Comparison of ENCODE assay signal across 23 cellular contexts in the genomic region with DNA sequence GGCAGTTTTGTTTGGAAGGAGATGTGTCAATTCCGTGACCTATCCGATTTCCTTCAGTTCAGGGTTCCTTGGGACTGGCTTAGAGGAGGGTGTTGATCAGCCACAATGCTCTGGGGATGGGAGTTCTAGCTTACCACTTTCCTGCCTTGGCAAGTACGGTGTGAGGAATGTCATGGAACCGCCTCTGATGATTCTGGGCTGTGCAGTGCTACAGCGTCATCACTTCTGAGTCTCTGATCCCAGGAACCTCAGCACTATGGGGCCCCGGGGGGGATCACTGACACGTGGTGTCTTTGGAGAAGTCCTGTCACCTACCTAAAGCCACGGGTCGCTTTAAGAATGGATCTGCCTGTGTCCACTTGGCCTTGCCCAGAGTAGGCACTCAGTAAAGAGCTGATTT.
DNase-seq lines count a peak whose midpoint lies in the region; ATAC-seq and TF ChIP-seq lines count a peak whose summit lies in the region.
"Had no signal": no experiment of that assay in that cellular context is flagged by ENCODE, and none has a peak within 500 bp of the region (broad histone marks: within the 10 kb centered on the region; RNA-seq: fewer than 3 reads in every experiment).

No MANE protein-coding gene starts in this region.

- TF ChIP-seq EP300 in neural cell (conservative IDR thresholded peaks at IDR 0.05; ENCODE audit: poor library complexity, severe bottlenecking): no peak

- no peak for ATAC-seq in heart right ventricle
- ATAC-seq: A549, GM12878 had no signal

- DNase-seq in cardiac muscle cell (ENCODE audit: low read depth in 1 of 2, low spot score in 1 of 2) (no peak), heart right ventricle (no peak), posterior vena cava (ENCODE audit: low spot score) (peak; percentile 64), osteoblast (ENCODE audit: insufficient read length, low spot score, missing footprints) (no peak), brain microvascular endothelial cell (no peak), C1 segment of cervical spinal cord (lab: John Stamatoyannopoulos, UW) (no peak)
- DNase-seq: AML-193; CD4-positive, alpha-beta memory T cell; CD4-positive, CD25-positive, alpha-beta regulatory T cell; CD8-positive, alpha-beta memory T cell; COR-L47; DMS 273 treated with DMSO at 0.1 percent for 48 hours; DMS153; DMS53; DMS79; DND-41; EL; GDM1 had no signal

- H3K27me3 ChIP-seq in cardiac muscle cell (no peaks in the 10 kb centered on the region), heart right ventricle (no peaks in the 10 kb centered on the region), neural cell (ENCODE audit: insufficient read depth, low read depth, low read length) (no peaks in the 10 kb centered on the region), osteoblast (ENCODE audit: insufficient read depth, low read length) (no peaks in the 10 kb centered on the region), brain microvascular endothelial cell (replicated peaks) (no peaks in the 10 kb centered on the region)
- H3K27me3 ChIP-seq: BLaER1 treated with 17β-estradiol and CSF1 and Interleukin-3, amounts not matched to agents 10 nM and 100 nM had no signal

- H3K27ac ChIP-seq in cardiac muscle cell: peak overlapping the region; percentile 1
- no peak overlapping the region for H3K27ac ChIP-seq in heart right ventricle
- peak overlapping the region; percentile 20 for H3K27ac ChIP-seq in neural cell (ENCODE audit: low read length)
- no peak overlapping the region for H3K27ac ChIP-seq in osteoblast (ENCODE audit: low read depth, low read length)
- H3K27ac ChIP-seq in brain microvascular endothelial cell: no peak overlapping the region
- H3K27ac ChIP-seq: 22Rv1; A549; BLaER1 treated with 17β-estradiol and CSF1 and Interleukin-3, amounts not matched to agents 10 nM and 100 nM had no signal

- H3K9me3 ChIP-seq in cardiac muscle cell (ENCODE audit: low read depth) (no peaks in the 10 kb centered on the region), heart right ventricle (peaks cover 0 to 1% (median 0%) of the 10 kb centered on the region in 11 donors), neural cell (ENCODE audit: low read length) (no peaks in the 10 kb centered on the region), osteoblast (ENCODE audit: low read depth, low read length) (no peaks in the 10 kb centered on the region)

- intact Hi-C loops in heart right ventricle (cut with DNase I) (no loop called here), posterior vena cava (cut with DNase I) (no loop called here)

- H3K9me2 ChIP-seq in neural cell (ENCODE audit: insufficient read depth, low read length): no peaks in the 10 kb centered on the region

- in situ Hi-C loops in brain microvascular endothelial cell (cut with HindIII; ENCODE audit: low pct_ligation_motif_present, low sequenced_read_pairs): no loop called here

- H3K36me3 ChIP-seq in cardiac muscle cell: peaks cover 2% of the 10 kb centered on the region
- H3K36me3 ChIP-seq in heart right ventricle: peaks cover 0 to 53% (median 0%) of the 10 kb centered on the region in 9 donors
- no peaks in the 10 kb centered on the region for H3K36me3 ChIP-seq in neural cell (ENCODE audit: insufficient read depth, low read length)
- H3K36me3 ChIP-seq in osteoblast (ENCODE audit: insufficient read depth, low read length): no peaks in the 10 kb centered on the region
- H3K36me3 ChIP-seq in brain microvascular endothelial cell (replicated peaks): no peaks in the 10 kb centered on the region
- H3K36me3 ChIP-seq: BLaER1 treated with 17β-estradiol and CSF1 and Interleukin-3, amounts not matched to agents 10 nM and 100 nM had no signal

- H2AFZ ChIP-seq in neural cell (ENCODE audit: low read depth, low read length): no peak overlapping the region
- no peak overlapping the region for H2AFZ ChIP-seq in osteoblast (ENCODE audit: low read length)

- no peak for TF ChIP-seq RAD21 in neural cell (conservative IDR thresholded peaks at IDR 0.05)

- TF ChIP-seq CTCF in cardiac muscle cell (IDR thresholded peaks at IDR 0.05; ENCODE audit: low read depth, low read length): no peak
- TF ChIP-seq CTCF in heart right ventricle (IDR thresholded peaks at IDR 0.05): no peak
- no peak for TF ChIP-seq CTCF in neural cell (IDR thresholded peaks at IDR 0.05; ENCODE audit: poor library complexity, severe bottlenecking)
- no peak for TF ChIP-seq CTCF in osteoblast (IDR thresholded peaks at IDR 0.05; ENCODE audit: extremely low read depth, low read depth, low read length)
- no peak for TF ChIP-seq CTCF in brain microvascular endothelial cell (IDR thresholded peaks at IDR 0.05; ENCODE audit: low read depth, low read length, missing control alignments)

- H4K20me1 ChIP-seq in neural cell (ENCODE audit: insufficient read depth): no peaks in the 10 kb centered on the region
- H4K20me1 ChIP-seq in osteoblast (ENCODE audit: insufficient read depth, low read length): no peaks in the 10 kb centered on the region
- H4K20me1 ChIP-seq: BLaER1 treated with 17β-estradiol and CSF1 and Interleukin-3, amounts not matched to agents 10 nM and 100 nM had no signal

- H3K4me1 ChIP-seq in cardiac muscle cell (ENCODE audit: low read depth): peaks cover 42% of the 10 kb centered on the region
- peaks cover 8 to 33% (median 19%) of the 10 kb centered on the region in 9 donors for H3K4me1 ChIP-seq in heart right ventricle
- no peaks in the 10 kb centered on the region for H3K4me1 ChIP-seq in osteoblast (ENCODE audit: insufficient read depth, low read length)
- H3K4me1 ChIP-seq: A549; BLaER1 treated with 17β-estradiol and CSF1 and Interleukin-3, amounts not matched to agents 10 nM and 100 nM had no signal

- H3K4me2 ChIP-seq in neural cell (ENCODE audit: low read length) (no peak overlapping the region), osteoblast (ENCODE audit: insufficient read depth, low read length) (no peak overlapping the region)
- H3K4me2 ChIP-seq: A549; BLaER1 treated with 17β-estradiol and CSF1 and Interleukin-3, amounts not matched to agents 10 nM and 100 nM had no signal

- 79 to 83% methylated on average over 9 of the region's 9 CpGs for WGBS in heart right ventricle, 2 donors

- H3F3A ChIP-seq in neural cell (ENCODE audit: insufficient read depth, low read length, poor library complexity, severe bottlenecking): no peaks in the 10 kb centered on the region

- H3K4me3 ChIP-seq in cardiac muscle cell: no peak overlapping the region
- H3K4me3 ChIP-seq in heart right ventricle: no peak overlapping the region
- peak overlapping the region; percentile 35 for H3K4me3 ChIP-seq in neural cell (ENCODE audit: low read length)
- no peak overlapping the region for H3K4me3 ChIP-seq in osteoblast (ENCODE audit: insufficient read depth, low read length)
- no peak overlapping the region for H3K4me3 ChIP-seq in brain microvascular endothelial cell (ENCODE audit: low read depth, low read length)
- H3K4me3 ChIP-seq: A549; BLaER1 treated with 17β-estradiol and CSF1 and Interleukin-3, amounts not matched to agents 10 nM and 100 nM; GM12878 had no signal

- H3K79me2 ChIP-seq in neural cell (replicated peaks; ENCODE audit: insufficient read depth, low read length) (no peaks in the 10 kb centered on the region), osteoblast (ENCODE audit: insufficient read depth, low read length) (no peaks in the 10 kb centered on the region)

- H3K9ac ChIP-seq in neural cell (ENCODE audit: low read length): no peak overlapping the region
- H3K9ac ChIP-seq: BLaER1 treated with 17β-estradiol and CSF1 and Interleukin-3, amounts not matched to agents 10 nM and 100 nM had no signal

TF ChIP-seq in neural cell, 6 proteins besides CTCF, POLR2A, EP300 and RAD21:
- TF ChIP-seq POLR2AphosphoS5 (IDR thresholded peaks at IDR 0.05) (no peak), EZH2 (IDR thresholded peaks at IDR 0.05; ENCODE audit: borderline replicate concordance, insufficient read depth, low read length, poor library complexity, severe bottlenecking) (no peak)
- TF ChIP-seq, protein P1, sequence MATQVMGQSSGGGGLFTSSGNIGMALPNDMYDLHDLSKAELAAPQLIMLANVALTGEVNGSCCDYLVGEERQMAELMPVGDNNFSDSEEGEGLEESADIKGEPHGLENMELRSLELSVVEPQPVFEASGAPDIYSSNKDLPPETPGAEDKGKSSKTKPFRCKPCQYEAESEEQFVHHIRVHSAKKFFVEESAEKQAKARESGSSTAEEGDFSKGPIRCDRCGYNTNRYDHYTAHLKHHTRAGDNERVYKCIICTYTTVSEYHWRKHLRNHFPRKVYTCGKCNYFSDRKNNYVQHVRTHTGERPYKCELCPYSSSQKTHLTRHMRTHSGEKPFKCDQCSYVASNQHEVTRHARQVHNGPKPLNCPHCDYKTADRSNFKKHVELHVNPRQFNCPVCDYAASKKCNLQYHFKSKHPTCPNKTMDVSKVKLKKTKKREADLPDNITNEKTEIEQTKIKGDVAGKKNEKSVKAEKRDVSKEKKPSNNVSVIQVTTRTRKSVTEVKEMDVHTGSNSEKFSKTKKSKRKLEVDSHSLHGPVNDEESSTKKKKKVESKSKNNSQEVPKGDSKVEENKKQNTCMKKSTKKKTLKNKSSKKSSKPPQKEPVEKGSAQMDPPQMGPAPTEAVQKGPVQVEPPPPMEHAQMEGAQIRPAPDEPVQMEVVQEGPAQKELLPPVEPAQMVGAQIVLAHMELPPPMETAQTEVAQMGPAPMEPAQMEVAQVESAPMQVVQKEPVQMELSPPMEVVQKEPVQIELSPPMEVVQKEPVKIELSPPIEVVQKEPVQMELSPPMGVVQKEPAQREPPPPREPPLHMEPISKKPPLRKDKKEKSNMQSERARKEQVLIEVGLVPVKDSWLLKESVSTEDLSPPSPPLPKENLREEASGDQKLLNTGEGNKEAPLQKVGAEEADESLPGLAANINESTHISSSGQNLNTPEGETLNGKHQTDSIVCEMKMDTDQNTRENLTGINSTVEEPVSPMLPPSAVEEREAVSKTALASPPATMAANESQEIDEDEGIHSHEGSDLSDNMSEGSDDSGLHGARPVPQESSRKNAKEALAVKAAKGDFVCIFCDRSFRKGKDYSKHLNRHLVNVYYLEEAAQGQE (IDR thresholded peaks at IDR 0.05; ENCODE audit: borderline replicate concordance): no peak

Comparison
In these comparisons a context has a peak if more than half of its experiments do, and no peak if none do; other contexts are left out.
1. H3K27ac ChIP-seq: peak in cardiac muscle cell (single experiment) and neural cell (single experiment); none in heart right ventricle (0 of 10), osteoblast (single experiment) and brain microvascular endothelial cell (single experiment).